17 cellular contexts compared by ENCODE assay signal in genomic region chr5:109388407-109388806, GRCh38. TPM values are rescaled to one million over a fixed set of nuclear protein-coding genes. Genes with fewer than 3 reads are reported as not detected.
DNase-seq lines count a peak whose midpoint lies in the region; ATAC-seq, FAIRE-seq and TF ChIP-seq lines count a peak whose summit lies in the region.
"Had no signal": no experiment of that assay in that cellular context is flagged by ENCODE, and none has a peak within 500 bp of the region (broad histone marks: within the 10 kb centered on the region; RNA-seq: fewer than 3 reads in every experiment).

No MANE protein-coding gene starts in this region.

- no peaks in the 10 kb centered on the region for H3K36me3 ChIP-seq in kidney (ENCODE audit: control insufficient read depth in 1 of 2, insufficient read depth in 2 of 2, low read length in 2 of 2)
- H3K36me3 ChIP-seq: brain microvascular endothelial cell, prostate gland had no signal

- peak overlapping the region; percentile 22 for H3K4me3 ChIP-seq in coronary artery
- H3K4me3 ChIP-seq in kidney (ENCODE audit: low read length in 2 of 2), result no peak overlapping the region
- H3K4me3 ChIP-seq: prostate gland had no signal

- intact Hi-C loops in activated CD4-positive, alpha-beta T cell treated with anti-CD3 and anti-CD28 coated beads, Interleukin-2, amount 10 ng/mL, durations not matched to agents 24 days and 14 days (cut with micrococcal nuclease), result no loop called here
- intact Hi-C loops in kidney (cut with DNase I), result no loop called here

- no peak overlapping the region for H3K4me3 Mint-ChIP-seq in activated CD4-positive, alpha-beta T cell treated with anti-CD3 and anti-CD28 coated beads, Interleukin-2, amount 10 ng/mL, durations not matched to agents 24 days and 14 days
- H3K4me3 Mint-ChIP-seq in nephron progenitor cell, result no peak overlapping the region
- H3K4me3 Mint-ChIP-seq: activated CD4-positive, alpha-beta T cell treated with anti-CD3 and anti-CD28 coated beads, Interleukin-2, amount 10 ng/mL, durations not matched to agents 7 days and 5 days; T-cell; type B pancreatic cell had no signal

- H3K9ac ChIP-seq in kidney (ENCODE audit: low read length in 2 of 2), result no peak overlapping the region

- H3K27me3 Mint-ChIP-seq in activated CD4-positive, alpha-beta T cell treated with anti-CD3 and anti-CD28 coated beads, Interleukin-2, amount 10 ng/mL, durations not matched to agents 24 days and 14 days, result no peaks in the 10 kb centered on the region
- no peaks in the 10 kb centered on the region for H3K27me3 Mint-ChIP-seq in nephron progenitor cell (ENCODE audit: low read depth, poor library complexity)
- H3K27me3 Mint-ChIP-seq: activated CD4-positive, alpha-beta T cell treated with anti-CD3 and anti-CD28 coated beads, Interleukin-2, amount 10 ng/mL, durations not matched to agents 7 days and 5 days; T-cell; type B pancreatic cell had no signal

- no peak for TF ChIP-seq CTCF in coronary artery (IDR thresholded peaks at IDR 0.05)
- no peak for TF ChIP-seq CTCF in nephron progenitor cell (IDR thresholded peaks at IDR 0.05)
- TF ChIP-seq CTCF in kidney (IDR thresholded peaks at IDR 0.05; ENCODE audit: borderline replicate concordance, extremely low read depth, insufficient read depth), result no peak

- peaks cover 13% of the 10 kb centered on the region for H3K4me1 Mint-ChIP-seq in activated CD4-positive, alpha-beta T cell treated with anti-CD3 and anti-CD28 coated beads, Interleukin-2, amount 10 ng/mL, durations not matched to agents 24 days and 14 days
- peaks cover 26% of the 10 kb centered on the region for H3K4me1 Mint-ChIP-seq in nephron progenitor cell

- FAIRE-seq in kidney (lab: Jason Lieb, UNC), result no peak

- peaks cover 23% of the 10 kb centered on the region for H3K36me3 Mint-ChIP-seq in activated CD4-positive, alpha-beta T cell treated with anti-CD3 and anti-CD28 coated beads, Interleukin-2, amount 10 ng/mL, durations not matched to agents 24 days and 14 days (ENCODE audit: low read depth)
- peaks cover 41% of the 10 kb centered on the region for H3K36me3 Mint-ChIP-seq in nephron progenitor cell (ENCODE audit: low read depth)

- H3K4me1 ChIP-seq in kidney (ENCODE audit: control insufficient read depth in 1 of 2, insufficient read depth in 1 of 2, low read depth in 1 of 2, low read length in 2 of 2), result peaks cover 3 to 4% of the 10 kb centered on the region in 2 donors
- H3K4me1 ChIP-seq: prostate gland had no signal

- H3K9me3 ChIP-seq in kidney (ENCODE audit: control insufficient read depth in 1 of 2, low read length in 2 of 2), result no peaks in the 10 kb centered on the region
- H3K9me3 ChIP-seq: prostate gland had no signal

- H3K27ac ChIP-seq in coronary artery (no peak overlapping the region), kidney (ENCODE audit: low read depth in 2 of 2, low read length in 2 of 2) (no peak overlapping the region)
- H3K27ac ChIP-seq: brain microvascular endothelial cell, prostate gland had no signal

- no peak for DNase-seq in activated CD4-positive, alpha-beta T cell treated with anti-CD3 and anti-CD28 coated beads, Interleukin-2, amount 10 ng/mL, durations not matched to agents 24 days and 14 days
- DNase-seq in activated CD4-positive, alpha-beta T cell treated with anti-CD3 and anti-CD28 coated beads, Interleukin-2, amount 50 U/mL, for 4 hours, result no peak
- peak; percentile 59 for DNase-seq in OCI-M1 (lab: John Stamatoyannopoulos, UW)
- DNase-seq in coronary artery (ENCODE audit: low spot score), result no peak
- DNase-seq in nephron progenitor cell, result no peak
- no peak for DNase-seq in kidney
- no peak for DNase-seq in activated gamma-delta T cell (lab: John Stamatoyannopoulos, UW)
- DNase-seq: ACHN; activated CD4-positive, alpha-beta T cell treated with anti-CD3 and anti-CD28 coated beads, Interleukin-2, amount 10 ng/mL, durations not matched to agents 7 days and 5 days; brain microvascular endothelial cell; NCI-H2171; PC-3; stimulated activated CD8-positive, alpha-beta memory T cell treated with anti-CD3 and anti-CD28 coated beads, Interleukin-4, amount 100 ng/mL, for 48 hours; T-cell had no signal

- peaks cover 5% of the 10 kb centered on the region for H3K9me3 Mint-ChIP-seq in activated CD4-positive, alpha-beta T cell treated with anti-CD3 and anti-CD28 coated beads, Interleukin-2, amount 10 ng/mL, durations not matched to agents 24 days and 14 days
- peaks cover 25% of the 10 kb centered on the region for H3K9me3 Mint-ChIP-seq in nephron progenitor cell

- H3K27ac Mint-ChIP-seq in activated CD4-positive, alpha-beta T cell treated with anti-CD3 and anti-CD28 coated beads, Interleukin-2, amount 10 ng/mL, durations not matched to agents 24 days and 14 days, result peak overlapping the region; percentile 11
- peak overlapping the region; percentile 27 for H3K27ac Mint-ChIP-seq in nephron progenitor cell
- H3K27ac Mint-ChIP-seq: activated CD4-positive, alpha-beta T cell treated with anti-CD3 and anti-CD28 coated beads, Interleukin-2, amount 10 ng/mL, durations not matched to agents 7 days and 5 days; type B pancreatic cell had no signal

- ATAC-seq in GM19351 (IDR thresholded peaks at IDR 0.05; ENCODE audit: unreplicated experiment), result no peak
- ATAC-seq: T-cell had no signal

RNA-seq across cellular contexts. Expression of gene PJA2, which starts 21.4 kb away (rescaled TPM):
- 39.4 and 40.6 TPM in 2 replicates for total RNA-seq in activated CD4-positive, alpha-beta T cell treated with anti-CD3 and anti-CD28 coated beads, Interleukin-2, amount 10 ng/mL, durations not matched to agents 24 days and 14 days
- total RNA-seq in kidney, result 103 TPM
- polyA plus RNA-seq in kidney (ENCODE audit: insufficient read depth, low read depth, low replicate concordance), result 30.3 TPM
